1 cellular context compared by ENCODE assay signal in genomic region chr18:74597662-74598349, GRCh38.
TF ChIP-seq lines count a peak whose summit lies in the region.

ZNF407 (plus strand) TSS chr18:74597870; CDS start chr18:74631020, 33,150 bp downstream.

TF ChIP-seq in HEK293, 187 proteins besides CTCF, POLR2A, EP300 and RAD21 (continued from another document):
- TF ChIP-seq ZBTB11 (tag by site-specific recombination; conservative IDR thresholded peaks at IDR 0.05; ENCODE audit: low read depth) (no peak; the same call in 1 of the 2 replicates), ZNF398 (tag by site-specific recombination; IDR thresholded peaks at IDR 0.05) (peak; percentile 72; the same call in 1 of the 2 replicates), ZNF624 (tag by site-specific recombination; IDR thresholded peaks at IDR 0.05) (no peak), ZNF433 (tag by site-specific recombination; IDR thresholded peaks at IDR 0.05; ENCODE audit: low read depth) (no peak), ZBTB17 (tag by site-specific recombination; IDR thresholded peaks at IDR 0.05) (no peak), ZNF404 (tag by site-specific recombination; IDR thresholded peaks at IDR 0.05) (no peak), ZSCAN23 (tag by site-specific recombination; IDR thresholded peaks at IDR 0.05) (no peak), ZNF18 (tag by site-specific recombination; IDR thresholded peaks at IDR 0.05) (no peak), ZNF645 (tag by site-specific recombination; IDR thresholded peaks at IDR 0.05) (no peak), GLI4 (tag by site-specific recombination; IDR thresholded peaks at IDR 0.05) (no peak), ZNF423 (tag by site-specific recombination; IDR thresholded peaks at IDR 0.05) (no peak), KLF16 (tag by site-specific recombination; IDR thresholded peaks at IDR 0.05) (peak; percentile 58; the same call in 1 of the 2 replicates)
TF ChIP-seq in HEK293: peak in this region for 9.
